25 cellular contexts compared by ENCODE assay signal in genomic region chr13:29987340-29987739, GRCh38.
"Had no signal": no experiment of that assay in that cellular context is flagged by ENCODE, and none has a peak within 500 bp of the region (broad histone marks: within the 10 kb centered on the region; RNA-seq: fewer than 3 reads in every experiment).

No MANE protein-coding gene starts in this region.

- H3K27ac ChIP-seq: colonic mucosa, coronary artery, dorsolateral prefrontal cortex, epithelial cell of prostate, esophagus muscularis mucosa, esophagus squamous epithelium, foreskin keratinocyte, gastrocnemius medialis, gastroesophageal sphincter, heart left ventricle, heart right ventricle, hepatocyte had no signal

- H3K36me3 ChIP-seq: colonic mucosa, esophagus muscularis mucosa, esophagus squamous epithelium, gastrocnemius medialis, gastroesophageal sphincter, heart left ventricle, heart right ventricle had no signal

- H3K4me1 ChIP-seq: colonic mucosa, esophagus muscularis mucosa, esophagus squamous epithelium, gastrocnemius medialis, gastroesophageal sphincter, heart left ventricle, heart right ventricle had no signal

- H3K4me3 Mint-ChIP-seq: dendritic cell treated with granulocyte-macrophage colony-stimulating factor and Interleukin-4, amounts not matched to agents 40 ng/mL and 50 ng/mL, for 4 days; effector memory CD8-positive, alpha-beta T cell; endodermal cell had no signal

- H3K4me3 ChIP-seq: colonic mucosa, coronary artery, dorsolateral prefrontal cortex, esophagus muscularis mucosa, esophagus squamous epithelium, gastrocnemius medialis, gastroesophageal sphincter, heart left ventricle, heart right ventricle, hepatocyte had no signal

- DNase-seq: colonic mucosa; cortex of kidney; dermis blood vessel endothelial cell; dorsolateral prefrontal cortex; effector CD4-positive, alpha-beta T cell; effector CD8-positive, alpha-beta T cell; effector memory CD4-positive, alpha-beta T cell; effector memory CD8-positive, alpha-beta T cell; endodermal cell; erythroblast; esophagus squamous epithelium; foreskin fibroblast; foreskin keratinocyte; foreskin melanocyte; gastrocnemius medialis; head of caudate nucleus; heart left ventricle; heart right ventricle had no signal

- ATAC-seq: effector memory CD8-positive, alpha-beta T cell; esophagus mucosa; foreskin keratinocyte; gastrocnemius medialis; gastroesophageal sphincter; heart left ventricle; heart right ventricle had no signal

- H3K27me3 Mint-ChIP-seq: dendritic cell treated with granulocyte-macrophage colony-stimulating factor and Interleukin-4, amounts not matched to agents 40 ng/mL and 50 ng/mL, for 4 days had no signal

- H3K4me1 Mint-ChIP-seq: endodermal cell had no signal

- H3K27ac Mint-ChIP-seq: dendritic cell treated with granulocyte-macrophage colony-stimulating factor and Interleukin-4, amounts not matched to agents 40 ng/mL and 50 ng/mL, for 4 days; effector memory CD8-positive, alpha-beta T cell; endodermal cell had no signal

- H3K9me3 ChIP-seq: colonic mucosa had no signal
